ENCODE assay signal across 10 cellular contexts in the genomic region with DNA sequence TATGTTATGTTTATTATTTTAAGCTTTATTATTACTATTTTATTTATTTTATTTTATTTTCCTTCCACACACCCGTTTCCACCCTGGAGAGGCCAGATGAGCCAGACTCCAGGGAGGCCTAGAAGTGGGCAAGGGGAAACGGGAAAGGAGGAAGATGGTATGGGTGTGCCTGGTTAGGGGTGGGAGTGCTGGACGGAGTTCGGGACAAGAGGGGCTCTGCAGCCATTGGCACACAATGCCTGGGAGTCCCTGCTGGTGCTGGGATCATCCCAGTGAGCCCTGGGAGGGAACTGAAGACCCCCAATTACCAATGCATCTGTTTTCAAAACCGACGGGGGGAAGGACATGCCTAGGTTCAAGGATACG. TPM values are rescaled to one million over a fixed set of nuclear protein-coding genes. Genes with fewer than 3 reads are reported as not detected.
DNase-seq lines count a peak whose midpoint lies in the region; ATAC-seq and TF ChIP-seq lines count a peak whose summit lies in the region.
"Had no signal": no experiment of that assay in that cellular context is flagged by ENCODE, and none has a peak within 500 bp of the region (broad histone marks: within the 10 kb centered on the region; RNA-seq: fewer than 3 reads in every experiment).

No MANE protein-coding gene starts in this region.

- no peak overlapping the region for H2BK15ac ChIP-seq in mesendoderm (replicated peaks; ENCODE audit: low read depth)

- no peaks in the 10 kb centered on the region for H3K79me1 ChIP-seq in mesendoderm (ENCODE audit: low read length)

- no peaks in the 10 kb centered on the region for H4K20me1 ChIP-seq in BLaER1

- TF ChIP-seq CTCF in nephron progenitor cell (IDR thresholded peaks at IDR 0.05), result no peak

- H3K36me3 ChIP-seq in BLaER1 (no peaks in the 10 kb centered on the region), duodenal mucosa (ENCODE audit: control insufficient read depth in 1 of 2, insufficient read depth in 2 of 2, low read length in 2 of 2) (peaks cover 12 to 19% of the 10 kb centered on the region in 2 donors), mesendoderm (ENCODE audit: control insufficient read depth, insufficient read depth, low read length) (no peaks in the 10 kb centered on the region)

- peak overlapping the region; percentile 74 for H3K9ac ChIP-seq in BLaER1
- H3K9ac ChIP-seq in duodenal mucosa (ENCODE audit: low read depth in 1 of 2, low read length in 2 of 2), result peak overlapping the region; percentile 50 to 89
- no peak overlapping the region for H3K9ac ChIP-seq in mesendoderm (ENCODE audit: low read length)

- H3K27me3 ChIP-seq in BLaER1 (peaks cover 25% of the 10 kb centered on the region), duodenal mucosa (ENCODE audit: control insufficient read depth in 1 of 2, insufficient read depth in 2 of 2, low read length in 2 of 2) (no peaks in the 10 kb centered on the region), mesendoderm (ENCODE audit: insufficient read depth, low read length, poor library complexity) (peaks cover 10% of the 10 kb centered on the region)

- H4K5ac ChIP-seq in mesendoderm (ENCODE audit: low read length), result no peak overlapping the region

- no peaks in the 10 kb centered on the region for H3K9me3 ChIP-seq in BLaER1
- H3K9me3 ChIP-seq in duodenal mucosa (ENCODE audit: control insufficient read depth in 1 of 2, low read length in 2 of 2), result no peaks in the 10 kb centered on the region

- no peak overlapping the region for H2BK120ac ChIP-seq in mesendoderm (ENCODE audit: low read depth, low read length)

- peak overlapping the region; percentile 84 to 96 (median 93) for H3K27ac Mint-ChIP-seq in IgD-negative memory B cell
- no peak overlapping the region for H3K27ac Mint-ChIP-seq in nephron progenitor cell

- no peak overlapping the region for H3K18ac ChIP-seq in mesendoderm (ENCODE audit: low read length)

- H2AK5ac ChIP-seq in mesendoderm (ENCODE audit: low read length), result no peak overlapping the region

- H3K27me3 Mint-ChIP-seq in IgD-negative memory B cell (no peaks in the 10 kb centered on the region), nephron progenitor cell (ENCODE audit: low read depth, poor library complexity) (peaks cover 78% of the 10 kb centered on the region)

- H4K8ac ChIP-seq in mesendoderm (ENCODE audit: low read depth, low read length), result no peak overlapping the region

- no peak overlapping the region for H3K4ac ChIP-seq in mesendoderm (ENCODE audit: low read depth, low read length)

- no CpG with 5 or more reads among the region's 7 CpGs for WGBS in mesendoderm (ENCODE audit: extremely low coverage, insufficient coverage, low lambda C conversion rate)

- no peaks in the 10 kb centered on the region for H3K9me3 Mint-ChIP-seq in IgD-negative memory B cell
- H3K9me3 Mint-ChIP-seq in nephron progenitor cell, result no peaks in the 10 kb centered on the region

- H3K4me3 ChIP-seq in BLaER1, result peak overlapping the region; percentile 69
- H3K4me3 ChIP-seq in duodenal mucosa (ENCODE audit: low read depth in 1 of 2, low read length in 2 of 2), result peak overlapping the region; percentile 65 to 86
- no peak overlapping the region for H3K4me3 ChIP-seq in mesendoderm (ENCODE audit: low read length)

- DNase-seq in nephron progenitor cell (no peak), mesendoderm (no peak), kidney tubule cell (ENCODE audit: low spot score) (no peak), HUDEP-2 (lab: John Stamatoyannopoulos, UW; ENCODE audit: unreplicated experiment in 76 of 76) (no peak)
- DNase-seq: NCI-H2171 had no signal

- peaks cover 5% of the 10 kb centered on the region for H3K36me3 Mint-ChIP-seq in IgD-negative memory B cell
- no peaks in the 10 kb centered on the region for H3K36me3 Mint-ChIP-seq in nephron progenitor cell (ENCODE audit: low read depth)

- ATAC-seq in GM21717 (IDR thresholded peaks at IDR 0.05; ENCODE audit: unreplicated experiment), result no peak

- peaks cover 79% of the 10 kb centered on the region for H3K4me1 ChIP-seq in BLaER1
- H3K4me1 ChIP-seq in duodenal mucosa (ENCODE audit: control insufficient read depth in 1 of 2, insufficient read depth in 2 of 2, low read length in 2 of 2), result peaks cover 8 to 15% of the 10 kb centered on the region in 2 donors
- H3K4me1 ChIP-seq in mesendoderm (ENCODE audit: control insufficient read depth, low read depth, low read length), result no peaks in the 10 kb centered on the region

- no peaks in the 10 kb centered on the region for H3K79me2 ChIP-seq in mesendoderm (ENCODE audit: control insufficient read depth, insufficient read depth, low read length)

- no peak overlapping the region for H3K23ac ChIP-seq in mesendoderm (ENCODE audit: low read length)

- no peak overlapping the region for H2BK5ac ChIP-seq in mesendoderm (ENCODE audit: low read length)

- H3K4me3 Mint-ChIP-seq in IgD-negative memory B cell (peak overlapping the region; percentile 94 to 98 (median 96)), nephron progenitor cell (peak overlapping the region; percentile 76)

- no peak overlapping the region for H3K56ac ChIP-seq in mesendoderm (ENCODE audit: low read length)

- H3K4me1 Mint-ChIP-seq in IgD-negative memory B cell, result peaks cover 32 to 57% (median 53%) of the 10 kb centered on the region in 3 donors
- peaks cover 11% of the 10 kb centered on the region for H3K4me1 Mint-ChIP-seq in nephron progenitor cell

- H3K27ac ChIP-seq in BLaER1 (peak overlapping the region; percentile 68), duodenal mucosa (ENCODE audit: low read depth, low read length) (peak overlapping the region; percentile 53), mesendoderm (ENCODE audit: low read depth, low read length) (no peak overlapping the region)
- H3K27ac ChIP-seq: epithelial cell of prostate had no signal

- peak overlapping the region; percentile 93 for H3K4me2 ChIP-seq in BLaER1
- H3K4me2 ChIP-seq in mesendoderm (ENCODE audit: low read length), result no peak overlapping the region

RNA-seq across cellular contexts. Expression of a gene that starts 0.5 kb away (rescaled TPM):
- 128 TPM for polyA plus RNA-seq in IgD-negative memory B cell
- 0.67 TPM for polyA plus RNA-seq in mesendoderm (2013, experiment 1 of 2)
- polyA plus RNA-seq in mesendoderm (2013, experiment 2 of 2), result 0.67 TPM
